ENCODE assay signal across 10 cellular contexts in genomic region chr1:9400425-9401079, GRCh38.
DNase-seq lines count a peak whose midpoint lies in the region; ATAC-seq and TF ChIP-seq lines count a peak whose summit lies in the region.
"Had no signal": no experiment of that assay in that cellular context is flagged by ENCODE, and none has a peak within 500 bp of the region (broad histone marks: within the 10 kb centered on the region; RNA-seq: fewer than 3 reads in every experiment).

No MANE protein-coding gene starts in this region.

- TF ChIP-seq CTCF in Panc1 (IDR thresholded peaks at IDR 0.05) = no peak
- no peak for TF ChIP-seq CTCF in coronary artery (IDR thresholded peaks at IDR 0.05)
- no peak for TF ChIP-seq CTCF in osteoblast (IDR thresholded peaks at IDR 0.05; ENCODE audit: extremely low read depth, low read depth, low read length)

- H3K4me2 ChIP-seq in osteoblast (ENCODE audit: insufficient read depth, low read length) = no peak overlapping the region

- H4K20me1 ChIP-seq in osteoblast (ENCODE audit: insufficient read depth, low read length) = no peaks in the 10 kb centered on the region

- no peak overlapping the region for H2AFZ ChIP-seq in osteoblast (ENCODE audit: low read length)

- H3K4me1 ChIP-seq in Panc1 (ENCODE audit: control insufficient read depth, insufficient read depth, low read length) (peaks cover 41% of the 10 kb centered on the region), osteoblast (ENCODE audit: insufficient read depth, low read length) (peaks cover 26% of the 10 kb centered on the region)

- POLR2A ChIA-PET in Panc1 (lab: Charles Lee) = interaction anchor here (0.5 to 1.6 kb wide), 4 partner anchors 9 to 53 kb away, joined by 3 to 9 read pairs (median 6); no protein-coding TSS in a partner anchor

- H3K27me3 ChIP-seq in Panc1 (ENCODE audit: control insufficient read depth, insufficient read depth, low read length) = no peaks in the 10 kb centered on the region
- no peaks in the 10 kb centered on the region for H3K27me3 ChIP-seq in osteoblast (ENCODE audit: insufficient read depth, low read length)
- H3K27me3 ChIP-seq: colonic mucosa, SJSA1 had no signal

- no peaks in the 10 kb centered on the region for H3K36me3 ChIP-seq in Panc1 (ENCODE audit: control insufficient read depth, insufficient read depth, low read length)
- H3K36me3 ChIP-seq in osteoblast (ENCODE audit: insufficient read depth, low read length) = no peaks in the 10 kb centered on the region
- H3K36me3 ChIP-seq: colonic mucosa, SJSA1 had no signal

- intact Hi-C loops in Panc1 (cut with micrococcal nuclease; ENCODE audit: unreplicated experiment) = no loop called here

- H3K9me3 ChIP-seq in Panc1 (ENCODE audit: control insufficient read depth, insufficient read depth, low read depth, low read length) = no peaks in the 10 kb centered on the region
- H3K9me3 ChIP-seq in osteoblast (ENCODE audit: low read depth, low read length) = no peaks in the 10 kb centered on the region
- H3K9me3 ChIP-seq: colonic mucosa, SJSA1 had no signal

- no peaks in the 10 kb centered on the region for H3K79me2 ChIP-seq in osteoblast (ENCODE audit: insufficient read depth, low read length)

- H3K4me3 ChIP-seq in Panc1 (ENCODE audit: low read depth in 2 of 2, low read length in 2 of 2) (peak overlapping the region in 1 of 2 experiments; percentile 19; a peak in 2 of 4 replicates), coronary artery (no peak overlapping the region), osteoblast (ENCODE audit: insufficient read depth, low read length) (no peak overlapping the region)
- H3K4me3 ChIP-seq: colonic mucosa, SJSA1 had no signal

- ATAC-seq in Panc1 (peak; percentile 81), HG03457 (IDR thresholded peaks at IDR 0.05; ENCODE audit: unreplicated experiment) (no peak), HG02970 (IDR thresholded peaks at IDR 0.05; ENCODE audit: low FRiP score, unreplicated experiment) (no peak)

- CTCF ChIA-PET in Panc1 (lab: Charles Lee) = interaction anchor here (0.6 to 1.1 kb wide), 5 partner anchors 10 to 131 kb away, joined by 3 to 7 read pairs (median 3); no protein-coding TSS in a partner anchor

- no TSS peak for BruUV-seq in Panc1 (replicated peaks; lab: Mats Ljungman, UMichigan)

- DNase-seq in ELF-1 (ENCODE audit: low read depth, low spot score) (peak; percentile 43), Panc1 (ENCODE audit: low read depth, low spot score) (no peak), coronary artery (ENCODE audit: low spot score) (no peak), osteoblast (ENCODE audit: insufficient read length, low spot score, missing footprints) (peak; percentile 77), SIG-M5 treated with dmso at 0.1 percent for 504 hours (lab: John Stamatoyannopoulos, UW; ENCODE audit: unreplicated experiment) (no peak), pons (ENCODE audit: low spot score) (no peak)
- DNase-seq: colonic mucosa had no signal

- H3K27ac ChIP-seq in Panc1 (ENCODE audit: low read length) (peak overlapping the region; percentile 96), coronary artery (peak overlapping the region; percentile 65 to 86), osteoblast (ENCODE audit: low read depth, low read length) (no peak overlapping the region)
- H3K27ac ChIP-seq: colonic mucosa had no signal

- in situ Hi-C loops in Panc1 (cut with HindIII; ENCODE audit: low pct_unique_long_range_greater_than_20kb, low sequenced_read_pairs) = no loop called here

Comparison
In these comparisons a context has a peak if more than half of its experiments do, and no peak if none do; other contexts are left out.
1. DNase-seq: peak in ELF-1 (single experiment) and osteoblast (single experiment); none in Panc1 (single experiment), coronary artery (single experiment), SIG-M5 treated with dmso at 0.1 percent for 504 hours (single experiment) and pons (single experiment).